1 cellular context compared by ENCODE assay signal in genomic region chr4:124526760-124527159, GRCh38.
TF ChIP-seq lines count a peak whose summit lies in the region.

No MANE protein-coding gene starts in this region.

TF ChIP-seq in HepG2, 621 proteins besides CTCF, POLR2A, EP300 and RAD21 (continued from another document):
- TF ChIP-seq MNT (IDR thresholded peaks at IDR 0.05) (no peak), EZH2 (conservative IDR thresholded peaks at IDR 0.05; ENCODE audit: low read depth, low read length) (no peak), ZNF292 (CRISPR knock-in tag; IDR thresholded peaks at IDR 0.05; ENCODE audit: borderline replicate concordance, low read depth) (peak; percentile 61; the same call in 1 of the 2 replicates), ZSCAN9 (CRISPR knock-in tag; IDR thresholded peaks at IDR 0.05; ENCODE audit: borderline replicate concordance) (no peak), ZNF274 (CRISPR knock-in tag; IDR thresholded peaks at IDR 0.05) (no peak), ZNF44 (CRISPR knock-in tag; IDR thresholded peaks at IDR 0.05) (no peak), MED1 (CRISPR knock-in tag; IDR thresholded peaks at IDR 0.05) (peak; percentile 91), AKNA (CRISPR knock-in tag; IDR thresholded peaks at IDR 0.05; ENCODE audit: borderline replicate concordance) (no peak), IRF1 (CRISPR knock-in tag; IDR thresholded peaks at IDR 0.05; ENCODE audit: low read depth) (no peak), SP5 (CRISPR knock-in tag; IDR thresholded peaks at IDR 0.05; ENCODE audit: borderline replicate concordance, low read depth) (no peak), RFX1 (IDR thresholded peaks at IDR 0.05) (no peak), ZNF335 (CRISPR knock-in tag; IDR thresholded peaks at IDR 0.05) (no peak; the same call in 1 of the 2 replicates), FOXJ3 (CRISPR knock-in tag; IDR thresholded peaks at IDR 0.05; ENCODE audit: borderline replicate concordance) (peak; percentile 82; the same call in 1 of the 2 replicates), NFKB2 (CRISPR knock-in tag; IDR thresholded peaks at IDR 0.05; ENCODE audit: borderline replicate concordance) (no peak), ZNF496 (CRISPR knock-in tag; IDR thresholded peaks at IDR 0.05; ENCODE audit: insufficient replicate concordance) (no peak), RXRB (CRISPR knock-in tag; IDR thresholded peaks at IDR 0.05; ENCODE audit: borderline replicate concordance) (peak; percentile 90), ZNF318 (CRISPR knock-in tag; IDR thresholded peaks at IDR 0.05) (no peak)
TF ChIP-seq in HepG2: peak in this region for 134.
